ENCODE assay signal across 7 cellular contexts in the genomic region with DNA sequence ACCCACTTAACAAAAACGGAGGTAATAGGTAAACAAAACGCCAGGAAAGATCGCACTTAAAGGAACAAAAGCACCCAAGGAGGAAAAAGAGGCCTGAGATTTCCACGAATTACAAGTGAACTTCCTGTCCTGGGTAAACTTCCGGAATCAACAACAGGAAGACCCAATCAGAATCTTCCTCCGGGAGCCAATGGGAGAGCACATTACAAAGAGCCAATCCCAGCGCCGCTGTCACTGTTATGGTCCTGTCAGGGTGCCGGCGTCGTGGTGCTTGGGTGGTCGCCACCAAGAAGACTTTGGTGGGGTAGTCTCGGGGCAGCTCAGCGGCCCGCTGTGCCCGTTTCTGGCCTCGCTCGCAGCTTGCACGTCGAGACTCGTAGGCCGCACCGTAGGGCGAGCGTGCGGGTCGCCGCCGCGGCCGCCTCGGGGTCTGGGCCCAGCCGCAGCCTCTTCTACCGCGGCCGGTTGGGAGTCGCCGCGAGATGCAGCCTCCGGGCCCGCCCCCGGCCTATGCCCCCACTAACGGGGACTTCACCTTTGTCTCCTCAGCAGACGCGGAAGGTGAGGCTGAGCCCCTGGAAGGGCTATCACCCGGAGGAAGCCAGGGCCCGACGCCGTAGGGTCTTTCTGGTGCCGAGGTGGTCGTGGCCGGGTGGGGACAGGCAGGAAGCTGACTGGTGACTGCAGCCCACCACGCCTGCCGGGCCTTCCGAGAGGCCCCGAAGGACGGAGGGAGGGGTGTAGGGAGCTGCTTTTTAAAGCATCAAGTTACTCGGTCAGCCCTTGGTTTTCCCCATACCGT.
DNase-seq lines count a peak whose midpoint lies in the region; ATAC-seq, FAIRE-seq and TF ChIP-seq lines count a peak whose summit lies in the region.

YIPF4 (plus strand) TSS at position 231 of the 802 bp plus-strand sequence; CDS start at position 483, 252 bp downstream.

- peak; percentile 93 for FAIRE-seq in GM18507 (lab: Jason Lieb, UNC)

- peak; percentile 98 for ATAC-seq in HG02981 (IDR thresholded peaks at IDR 0.05; ENCODE audit: unreplicated experiment)

- DNase-seq in GM18507 (ENCODE audit: extremely low spot score, insufficient read length, low read depth), result peak; percentile 96
- DNase-seq in NCI-H2029 treated with DMSO at 0.1 percent for 48 hours (lab: John Stamatoyannopoulos, UW), result peak; percentile 80
- DNase-seq in T-helper 9 cell, result peak; percentile 81
- DNase-seq in astrocyte of the cerebellum (ENCODE audit: low read depth), result peak; percentile 89
- peak; percentile 84 to 90 for DNase-seq in hippocampal formation (lab: John Stamatoyannopoulos, UW)
- peak; percentile 99 for DNase-seq in retina

- in situ Hi-C loops in astrocyte of the cerebellum (cut with HindIII; ENCODE audit: low sequenced_read_pairs), result no loop called here

- peak within 1 kb of the TSS; percentile 90 for H3K4me3 ChIP-seq in astrocyte of the cerebellum (ENCODE audit: low read depth, low read length)

- TF ChIP-seq CTCF in astrocyte of the cerebellum (IDR thresholded peaks at IDR 0.05; ENCODE audit: low read depth, low read length, missing control alignments), result no peak

Comparison
In these comparisons a context has a peak if more than half of its experiments do, and no peak if none do; other contexts are left out.
1. Peak in every context shown above with its lines: DNase-seq, ATAC-seq and H3K4me3 ChIP-seq.